Comparison of ENCODE assay signal across 12 cellular contexts in the genomic region with DNA sequence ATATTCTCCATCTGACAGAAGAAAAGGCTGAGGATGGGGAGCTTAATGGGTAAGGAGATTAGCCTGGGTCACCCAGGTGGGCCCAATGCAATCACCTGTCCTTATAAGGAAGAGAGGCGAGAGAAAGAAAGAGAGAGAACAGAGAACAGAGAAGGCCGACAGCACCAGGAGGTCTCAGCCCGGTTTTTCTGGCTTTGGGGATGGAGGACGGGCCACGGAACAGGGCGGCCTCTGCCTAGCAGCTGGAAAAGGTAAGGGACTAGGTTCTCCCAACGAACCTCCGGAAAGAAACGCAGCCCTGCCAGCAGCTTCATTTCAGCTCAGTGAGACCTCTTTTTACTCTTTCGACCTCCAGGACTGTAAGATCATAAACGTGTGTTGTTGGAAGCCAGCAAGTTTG.
A peak's percentile ranks its signal among the peaks of the same experiment; 100 is the strongest.
DNase-seq lines count a peak whose midpoint lies in the region; ATAC-seq and TF ChIP-seq lines count a peak whose summit lies in the region.
"Had no signal": no experiment of that assay in that cellular context is flagged by ENCODE, and none has a peak within 500 bp of the region (broad histone marks: within the 10 kb centered on the region; RNA-seq: fewer than 3 reads in every experiment).

No MANE protein-coding gene starts in this region.

- 63 to 66% methylated on average over 11 of the region's 11 CpGs for WGBS in testis, 2 donors

- intact Hi-C loops in testis (cut with DNase I; ENCODE audit: low total_unique reads): no loop called here

- H3K4me1 ChIP-seq in RWPE2 (ENCODE audit: insufficient read depth, poor library complexity, severe bottlenecking) (peaks cover 8% of the 10 kb centered on the region), testis (peaks cover 4% of the 10 kb centered on the region)

- peak overlapping the region; percentile 88 for H3K4me3 Mint-ChIP-seq in activated naive CD8-positive, alpha-beta T cell
- no peak overlapping the region for H3K4me3 Mint-ChIP-seq in activated naive CD8-positive, alpha-beta T cell treated with anti-CD3 and anti-CD28 coated beads for 36 hours
- H3K4me3 Mint-ChIP-seq in type B pancreatic cell: peak overlapping the region; percentile 88

- TF ChIP-seq POLR2A in testis (IDR thresholded peaks at IDR 0.05): no peak

- no peak for DNase-seq in activated naive CD8-positive, alpha-beta T cell treated with anti-CD3 and anti-CD28 coated beads for 36 hours
- DNase-seq in RWPE2 (ENCODE audit: low spot score): no peak
- DNase-seq in iPS-NIHi11 (ENCODE audit: low spot score): peak; percentile 42
- DNase-seq in type B pancreatic cell (ENCODE audit: extremely low spot score, unreplicated experiment): no peak
- no peak for DNase-seq in testis
- no peak for DNase-seq in NCI-H2227 treated with DMSO at 0.1 percent for 48 hours (lab: John Stamatoyannopoulos, UW)
- DNase-seq: AML-193; foreskin fibroblast; GDM1; stimulated activated CD4-positive, alpha-beta T cell treated with anti-CD3 and anti-CD28 coated beads, Interleukin-12 subunit alpha, Interleukin-12 subunit beta, amount 100 ng/mL, for 4 hours had no signal

- no peaks in the 10 kb centered on the region for H3K9me3 ChIP-seq in RWPE2 (ENCODE audit: severe bottlenecking)
- no peaks in the 10 kb centered on the region for H3K9me3 ChIP-seq in testis

- ATAC-seq in RWPE2 (ENCODE audit: low read depth) (no peak), GM18868 (IDR thresholded peaks at IDR 0.05; ENCODE audit: unreplicated experiment) (no peak)

- peak overlapping the region; percentile 78 for H3K27ac ChIP-seq in RWPE2 (ENCODE audit: poor library complexity, severe bottlenecking)
- H3K27ac ChIP-seq in testis: no peak overlapping the region

- H3K4me1 Mint-ChIP-seq in activated naive CD8-positive, alpha-beta T cell (ENCODE audit: low read depth): peaks cover 12% of the 10 kb centered on the region
- H3K4me1 Mint-ChIP-seq in activated naive CD8-positive, alpha-beta T cell treated with anti-CD3 and anti-CD28 coated beads for 36 hours: peaks cover 9% of the 10 kb centered on the region
- no peaks in the 10 kb centered on the region for H3K4me1 Mint-ChIP-seq in type B pancreatic cell (ENCODE audit: unreplicated experiment)

- H3K9me3 Mint-ChIP-seq in activated naive CD8-positive, alpha-beta T cell (ENCODE audit: low read depth): no peaks in the 10 kb centered on the region
- H3K9me3 Mint-ChIP-seq in activated naive CD8-positive, alpha-beta T cell treated with anti-CD3 and anti-CD28 coated beads for 36 hours: no peaks in the 10 kb centered on the region
- no peaks in the 10 kb centered on the region for H3K9me3 Mint-ChIP-seq in type B pancreatic cell

- H3K4me3 ChIP-seq in RWPE2 (ENCODE audit: severe bottlenecking) (no peak overlapping the region), testis (no peak overlapping the region)

- H3K27me3 ChIP-seq in RWPE2 (ENCODE audit: insufficient read depth, poor library complexity, severe bottlenecking) (no peaks in the 10 kb centered on the region), testis (no peaks in the 10 kb centered on the region)

- H3K36me3 ChIP-seq in RWPE2 (ENCODE audit: low read depth) (no peaks in the 10 kb centered on the region), testis (ENCODE audit: low read depth, missing control alignments) (no peaks in the 10 kb centered on the region)

- no peaks in the 10 kb centered on the region for H3K36me3 Mint-ChIP-seq in activated naive CD8-positive, alpha-beta T cell
- H3K36me3 Mint-ChIP-seq in activated naive CD8-positive, alpha-beta T cell treated with anti-CD3 and anti-CD28 coated beads for 36 hours: no peaks in the 10 kb centered on the region
- H3K36me3 Mint-ChIP-seq in type B pancreatic cell: no peaks in the 10 kb centered on the region

- H3K27me3 Mint-ChIP-seq in activated naive CD8-positive, alpha-beta T cell: no peaks in the 10 kb centered on the region
- peaks cover 6% of the 10 kb centered on the region for H3K27me3 Mint-ChIP-seq in activated naive CD8-positive, alpha-beta T cell treated with anti-CD3 and anti-CD28 coated beads for 36 hours
- H3K27me3 Mint-ChIP-seq in type B pancreatic cell: peaks cover 44% of the 10 kb centered on the region

- TF ChIP-seq CTCF in RWPE2 (IDR thresholded peaks at IDR 0.05; ENCODE audit: poor library complexity, severe bottlenecking) (no peak), type B pancreatic cell (conservative IDR thresholded peaks at IDR 0.05) (no peak), testis (IDR thresholded peaks at IDR 0.05) (no peak)

- peak overlapping the region; percentile 28 for H3K27ac Mint-ChIP-seq in activated naive CD8-positive, alpha-beta T cell
- no peak overlapping the region for H3K27ac Mint-ChIP-seq in activated naive CD8-positive, alpha-beta T cell treated with anti-CD3 and anti-CD28 coated beads for 36 hours
- H3K27ac Mint-ChIP-seq in type B pancreatic cell: peak overlapping the region; percentile 78
